Comparison of ENCODE assay signal across 8 cellular contexts in genomic region chr16:70685061-70685937, GRCh38. TPM values are rescaled to one million over a fixed set of nuclear protein-coding genes. Genes with fewer than 3 reads are reported as not detected.
A peak's percentile ranks its signal among the peaks of the same experiment; 100 is the strongest.
DNase-seq lines count a peak whose midpoint lies in the region; ATAC-seq and TF ChIP-seq lines count a peak whose summit lies in the region.

No MANE protein-coding gene starts in this region.

- H3K4me1 Mint-ChIP-seq in dendritic cell treated with granulocyte-macrophage colony-stimulating factor and Interleukin-4, amounts not matched to agents 40 ng/mL and 50 ng/mL, for 4 days (ENCODE audit: low read depth), result no peaks in the 10 kb centered on the region

- H3K9me3 ChIP-seq in BLaER1 treated with 17β-estradiol and CSF1 and Interleukin-3, amounts not matched to agents 10 nM and 100 nM (replicated peaks in 1 of 11), result no peaks in the 10 kb centered on the region
- H3K9me3 ChIP-seq in Loucy (ENCODE audit: insufficient read depth, low read depth, low read length), result no peaks in the 10 kb centered on the region
- H3K9me3 ChIP-seq in mucosa of descending colon, result no peaks in the 10 kb centered on the region

- H3K4me1 ChIP-seq in BLaER1 treated with 17β-estradiol and CSF1 and Interleukin-3, amounts not matched to agents 10 nM and 100 nM, result peaks cover 9 to 88% (median 76%) of the 10 kb centered on the region in 10 experiments; a peak in 19 of 20 replicates
- H3K4me1 ChIP-seq in Loucy (ENCODE audit: insufficient read depth, low read length, poor library complexity, severe bottlenecking) (peaks cover 27% of the 10 kb centered on the region), mucosa of descending colon (ENCODE audit: low read depth) (peaks cover 33% of the 10 kb centered on the region)

- H3K9me2 ChIP-seq in Loucy (replicated peaks; ENCODE audit: low read depth, low read length), result no peaks in the 10 kb centered on the region

- H3K79me2 ChIP-seq in Loucy (ENCODE audit: insufficient read depth, low read length), result peaks cover 18% of the 10 kb centered on the region; the same call in 1 of the 2 replicates

- H2AFZ ChIP-seq in Loucy (ENCODE audit: low read length), result peak overlapping the region; percentile 15; the same call in 1 of the 2 replicates

- H3K36me3 Mint-ChIP-seq in dendritic cell treated with granulocyte-macrophage colony-stimulating factor and Interleukin-4, amounts not matched to agents 40 ng/mL and 50 ng/mL, for 4 days (ENCODE audit: low read depth), result peaks cover 35% of the 10 kb centered on the region

- TF ChIP-seq CTCF in Loucy (conservative IDR thresholded peaks at IDR 0.05; ENCODE audit: low read length), result no peak
- TF ChIP-seq CTCF in mucosa of descending colon (IDR thresholded peaks at IDR 0.05), result no peak

- H3K4me3 Mint-ChIP-seq in dendritic cell treated with granulocyte-macrophage colony-stimulating factor and Interleukin-4, amounts not matched to agents 40 ng/mL and 50 ng/mL, for 4 days, result peak overlapping the region; percentile 27

- H3K27me3 ChIP-seq in BLaER1 treated with 17β-estradiol and CSF1 and Interleukin-3, amounts not matched to agents 10 nM and 100 nM, result no peaks in the 10 kb centered on the region
- H3K27me3 ChIP-seq in Loucy (ENCODE audit: insufficient read depth, low read length, poor library complexity, severe bottlenecking), result no peaks in the 10 kb centered on the region

- peaks cover 28% of the 10 kb centered on the region for H3K27me3 Mint-ChIP-seq in dendritic cell treated with granulocyte-macrophage colony-stimulating factor and Interleukin-4, amounts not matched to agents 40 ng/mL and 50 ng/mL, for 4 days

- H3K9ac ChIP-seq in BLaER1 treated with 17β-estradiol and CSF1 and Interleukin-3, amounts not matched to agents 10 nM and 100 nM, result peak overlapping the region; percentile 75 to 94 (median 88)
- H3K9ac ChIP-seq in Loucy (ENCODE audit: low read depth, low read length, poor library complexity, severe bottlenecking), result peak overlapping the region; percentile 72

- DNase-seq in mucosa of descending colon, result peak in 1 of 3 donors; percentile 57
- no peak for DNase-seq in nucleus accumbens (lab: John Stamatoyannopoulos, UW)

- H3K36me3 ChIP-seq in BLaER1 treated with 17β-estradiol and CSF1 and Interleukin-3, amounts not matched to agents 10 nM and 100 nM, result peaks cover 0 to 26% (median 4%) of the 10 kb centered on the region in 11 experiments; a peak in 18 of 22 replicates
- H3K36me3 ChIP-seq in Loucy (ENCODE audit: insufficient read depth, low read length), result no peaks in the 10 kb centered on the region
- H3K36me3 ChIP-seq in mucosa of descending colon (ENCODE audit: low read depth), result no peaks in the 10 kb centered on the region

- H3K4me3 ChIP-seq in BLaER1 treated with 17β-estradiol and CSF1 and Interleukin-3, amounts not matched to agents 10 nM and 100 nM, result peak overlapping the region; percentile 56 to 95 (median 87)
- H3K4me3 ChIP-seq in Loucy (ENCODE audit: low read length, poor library complexity, severe bottlenecking) (peak overlapping the region; percentile 75), mucosa of descending colon (peak overlapping the region; percentile 30)

- intact Hi-C loops in dendritic cell treated with granulocyte-macrophage colony-stimulating factor and Interleukin-4, amounts not matched to agents 40 ng/mL and 50 ng/mL, for 4 days (cut with micrococcal nuclease), result no loop called here
- intact Hi-C loops in mucosa of descending colon (cut with DNase I, micrococcal nuclease), result loop anchor here (10.0 kb wide), 2 partner anchors 50 to 90 kb away; no protein-coding TSS in a partner anchor

- peak overlapping the region; percentile 81 to 99 (median 96) for H3K4me2 ChIP-seq in BLaER1 treated with 17β-estradiol and CSF1 and Interleukin-3, amounts not matched to agents 10 nM and 100 nM
- peak overlapping the region; percentile 80 for H3K4me2 ChIP-seq in Loucy (ENCODE audit: low read depth, low read length, poor library complexity, severe bottlenecking)

- no peaks in the 10 kb centered on the region for H3F3A ChIP-seq in Loucy (ENCODE audit: low read depth)

- ATAC-seq in mucosa of descending colon (peak; percentile 10), GM18858 (IDR thresholded peaks at IDR 0.05; ENCODE audit: unreplicated experiment) (no peak), GM21529 (IDR thresholded peaks at IDR 0.05; ENCODE audit: unreplicated experiment) (no peak), HG02938 (IDR thresholded peaks at IDR 0.05; ENCODE audit: unreplicated experiment) (no peak)

- H4K20me1 ChIP-seq in BLaER1 treated with 17β-estradiol and CSF1 and Interleukin-3, amounts not matched to agents 10 nM and 100 nM, result peaks cover 36 to 87% (median 44%) of the 10 kb centered on the region in 11 experiments; a peak in 21 of 22 replicates
- peaks cover 6% of the 10 kb centered on the region for H4K20me1 ChIP-seq in Loucy (ENCODE audit: insufficient read depth, low read length, poor library complexity, severe bottlenecking)

- no peaks in the 10 kb centered on the region for H3K9me3 Mint-ChIP-seq in dendritic cell treated with granulocyte-macrophage colony-stimulating factor and Interleukin-4, amounts not matched to agents 40 ng/mL and 50 ng/mL, for 4 days

- H3K27ac Mint-ChIP-seq in dendritic cell treated with granulocyte-macrophage colony-stimulating factor and Interleukin-4, amounts not matched to agents 40 ng/mL and 50 ng/mL, for 4 days, result no peak overlapping the region

- peak overlapping the region; percentile 50 to 90 (median 80); a peak in 21 of 22 replicates for H3K27ac ChIP-seq in BLaER1 treated with 17β-estradiol and CSF1 and Interleukin-3, amounts not matched to agents 10 nM and 100 nM

RNA-seq across cellular contexts. Expression of gene MTSS2, which starts 0.6 kb away (rescaled TPM):
- total RNA-seq in mucosa of descending colon, result 100 to 1,000 TPM in 1 of 3 donors, 10 to 100 TPM in 2; 11.8 to 151 (median 28.2) TPM

RNA-seq across cellular contexts. Expression of gene IL34, which starts 38.9 kb away (rescaled TPM):
- 1 to 10 TPM; 1.2 to 2.2 (median 1.8) TPM for total RNA-seq in mucosa of descending colon

Comparison
In these comparisons a context has a peak if more than half of its experiments do, and no peak if none do; other contexts are left out.
1. H3K4me3 ChIP-seq: peak in every context shown above with its lines; median percentile 87 in BLaER1 treated with 17β-estradiol and CSF1 and Interleukin-3, amounts not matched to agents 10 nM and 100 nM; 75 in Loucy; 30 in mucosa of descending colon.